In genomic region chr2:241702155-241702404, GRCh38 we compare ENCODE assay signal across 8 cellular contexts. TPM values are rescaled to one million over a fixed set of nuclear protein-coding genes. Genes with fewer than 3 reads are reported as not detected.
DNase-seq lines count a peak whose midpoint lies in the region; ATAC-seq and TF ChIP-seq lines count a peak whose summit lies in the region.

No MANE protein-coding gene starts in this region.

- H3K4me1 Mint-ChIP-seq in stimulated activated naive CD8-positive, alpha-beta T cell treated with anti-CD3 and anti-CD28 coated beads, Interleukin-15, amount 100 ng/mL, for 72 hours = peaks cover 53% of the 10 kb centered on the region

- H3K9ac ChIP-seq in muscle layer of colon (ENCODE audit: low read length) = no peak overlapping the region

- TF ChIP-seq POLR2A in GM18505 (IDR thresholded peaks at IDR 0.05; ENCODE audit: borderline replicate concordance, extremely low read depth, insufficient read depth, insufficient read length) = no peak

- H3K27me3 Mint-ChIP-seq in stimulated activated naive CD8-positive, alpha-beta T cell treated with anti-CD3 and anti-CD28 coated beads, Interleukin-15, amount 100 ng/mL, for 72 hours = no peaks in the 10 kb centered on the region

- in situ Hi-C loops in brain microvascular endothelial cell (cut with HindIII; ENCODE audit: low pct_ligation_motif_present, low sequenced_read_pairs) = no loop called here

- H3K27ac Mint-ChIP-seq in stimulated activated naive CD8-positive, alpha-beta T cell treated with anti-CD3 and anti-CD28 coated beads, Interleukin-15, amount 100 ng/mL, for 72 hours = no peak overlapping the region

- H3K9me3 Mint-ChIP-seq in stimulated activated naive CD8-positive, alpha-beta T cell treated with anti-CD3 and anti-CD28 coated beads, Interleukin-15, amount 100 ng/mL, for 72 hours = peaks cover 5 to 7% of the 10 kb centered on the region in 2 donors

- H3K4me1 ChIP-seq in SJCRH30 = no peaks in the 10 kb centered on the region
- H3K4me1 ChIP-seq in muscle layer of colon (ENCODE audit: insufficient read depth, low read length) = peaks cover 8% of the 10 kb centered on the region

- no peak for TF ChIP-seq CTCF in GM12875 (IDR thresholded peaks at IDR 0.05; ENCODE audit: borderline replicate concordance, insufficient read depth, low read depth, low read length)
- no peak for TF ChIP-seq CTCF in brain microvascular endothelial cell (IDR thresholded peaks at IDR 0.05; ENCODE audit: low read depth, low read length, missing control alignments)

- ATAC-seq in stimulated activated naive CD8-positive, alpha-beta T cell treated with anti-CD3 and anti-CD28 coated beads, Interleukin-15, amount 100 ng/mL, for 72 hours = no peak
- ATAC-seq in GM21423 (IDR thresholded peaks at IDR 0.05; ENCODE audit: unreplicated experiment) (no peak), GM18505 (IDR thresholded peaks at IDR 0.05; ENCODE audit: unreplicated experiment) (no peak)

- H3K4me3 ChIP-seq in GM12875 (ENCODE audit: low read depth, low read length) = peak overlapping the region; percentile 69
- peak overlapping the region; percentile 87 for H3K4me3 ChIP-seq in SJCRH30
- peak overlapping the region; percentile 78 for H3K4me3 ChIP-seq in brain microvascular endothelial cell (ENCODE audit: low read depth, low read length)
- H3K4me3 ChIP-seq in muscle layer of colon (ENCODE audit: low read depth in 1 of 2, low read length in 2 of 2) = peak overlapping the region in 1 of 2 donors; percentile 89

- H3K36me3 ChIP-seq in SJCRH30 (peaks cover 27% of the 10 kb centered on the region), brain microvascular endothelial cell (replicated peaks) (peaks cover 17% of the 10 kb centered on the region), muscle layer of colon (ENCODE audit: insufficient read depth, low read length) (peaks cover 7% of the 10 kb centered on the region)

- H3K27me3 ChIP-seq in SJCRH30 = no peaks in the 10 kb centered on the region
- no peaks in the 10 kb centered on the region for H3K27me3 ChIP-seq in brain microvascular endothelial cell (replicated peaks)
- no peaks in the 10 kb centered on the region for H3K27me3 ChIP-seq in muscle layer of colon (ENCODE audit: control insufficient read depth in 1 of 2, insufficient read depth in 2 of 2, low read length in 2 of 2)

- H3K27ac ChIP-seq in SJCRH30 (peak overlapping the region; percentile 96; the same call in 1 of the 2 replicates), brain microvascular endothelial cell (peak overlapping the region; percentile 75), muscle layer of colon (ENCODE audit: low read depth, low read length) (peak overlapping the region; percentile 56)

- DNase-seq in SJCRH30 = peak in 1 of 2 experiments; percentile 86
- no peak for DNase-seq in brain microvascular endothelial cell
- DNase-seq in stimulated activated naive CD8-positive, alpha-beta T cell treated with anti-CD3 and anti-CD28 coated beads, Interleukin-15, amount 100 ng/mL, for 72 hours = no peak
- no peak for DNase-seq in kidney glomerular epithelial cell (lab: John Stamatoyannopoulos, UW)

- H3K9me3 ChIP-seq in SJCRH30 (replicated peaks) = no peaks in the 10 kb centered on the region
- no peaks in the 10 kb centered on the region for H3K9me3 ChIP-seq in muscle layer of colon (ENCODE audit: low read length)

- peak overlapping the region; percentile 55 to 97 for H3K4me3 Mint-ChIP-seq in stimulated activated naive CD8-positive, alpha-beta T cell treated with anti-CD3 and anti-CD28 coated beads, Interleukin-15, amount 100 ng/mL, for 72 hours

RNA-seq across cellular contexts. Expression of gene ING5, which starts 0.2 kb away (rescaled TPM):
- 48.8 and 53.2 TPM in 2 replicates for total RNA-seq in SJCRH30 (2014; rRNA removed; shearing (Covaris generic))

RNA-seq across cellular contexts. Expression of gene DTYMK, which starts 15.5 kb away (rescaled TPM):
- 113 and 121 TPM in 2 replicates for total RNA-seq in SJCRH30 (2014; rRNA removed; shearing (Covaris generic))

RNA-seq across cellular contexts. Expression of gene D2HGDH, which starts 32.4 kb away (rescaled TPM):
- 4.3 and 5.1 TPM in 2 replicates for total RNA-seq in SJCRH30 (2014; rRNA removed; shearing (Covaris generic))
